In genomic region chr19:1849999-1850398, GRCh38 we compare ENCODE assay signal across 22 cellular contexts. TPM values are rescaled to one million over a fixed set of nuclear protein-coding genes. Genes with fewer than 3 reads are reported as not detected.
DNase-seq lines count a peak whose midpoint lies in the region; ATAC-seq and TF ChIP-seq lines count a peak whose summit lies in the region.
"Had no signal": no experiment of that assay in that cellular context is flagged by ENCODE, and none has a peak within 500 bp of the region (broad histone marks: within the 10 kb centered on the region; RNA-seq: fewer than 3 reads in every experiment).

No MANE protein-coding gene starts in this region.

- no peaks in the 10 kb centered on the region for H3K27me3 Mint-ChIP-seq in T-helper 2 cell treated with Interferon-gamma antibody and Interleukin-4, amounts not matched to agents 5 μg/mL and 100 μg/mL, for 36 hours (ENCODE audit: low read depth)
- H3K27me3 Mint-ChIP-seq in HFFc6 (ENCODE audit: insufficient read depth) (peaks cover 3% of the 10 kb centered on the region), neural crest cell (ENCODE audit: low read depth) (no peaks in the 10 kb centered on the region)
- no peaks in the 10 kb centered on the region for H3K27me3 Mint-ChIP-seq in activated naive CD8-positive, alpha-beta T cell treated with anti-CD3 and anti-CD28 coated beads, Interleukin-2, amount 10 ng/mL, durations not matched to agents 7 days and 5 days

- H3K36me3 ChIP-seq in heart right ventricle = peaks cover 0 to 11% (median 0%) of the 10 kb centered on the region in 9 donors
- H3K36me3 ChIP-seq: right atrium auricular region had no signal

- POLR2A ChIA-PET in activated naive CD8-positive, alpha-beta T cell treated with anti-CD3 and anti-CD28 coated beads, Interleukin-2, amount 10 ng/mL, durations not matched to agents 7 days and 5 days (lab: Charles Lee) = no interaction called here

- no peak overlapping the region for H3K4me3 Mint-ChIP-seq in T-helper 2 cell treated with Interferon-gamma antibody and Interleukin-4, amounts not matched to agents 5 μg/mL and 100 μg/mL, for 36 hours
- H3K4me3 Mint-ChIP-seq in HFFc6 (no peak overlapping the region), neural crest cell (peak overlapping the region; percentile 15)
- peak overlapping the region; percentile 27 for H3K4me3 Mint-ChIP-seq in activated naive CD8-positive, alpha-beta T cell treated with anti-CD3 and anti-CD28 coated beads, Interleukin-2, amount 10 ng/mL, durations not matched to agents 7 days and 5 days

- no peak overlapping the region for H3K4me3 ChIP-seq in heart right ventricle
- H3K4me3 ChIP-seq: ascending aorta, esophagus squamous epithelium, right atrium auricular region, tibial artery had no signal

- WGBS in heart right ventricle, 2 donors = 92 to 93% methylated on average over 9 of the region's 9 CpGs

- no peaks in the 10 kb centered on the region for H3K9me3 Mint-ChIP-seq in T-helper 2 cell treated with Interferon-gamma antibody and Interleukin-4, amounts not matched to agents 5 μg/mL and 100 μg/mL, for 36 hours
- no peaks in the 10 kb centered on the region for H3K9me3 Mint-ChIP-seq in HFFc6
- no peaks in the 10 kb centered on the region for H3K9me3 Mint-ChIP-seq in activated naive CD8-positive, alpha-beta T cell treated with anti-CD3 and anti-CD28 coated beads, Interleukin-2, amount 10 ng/mL, durations not matched to agents 7 days and 5 days
- no peaks in the 10 kb centered on the region for H3K9me3 Mint-ChIP-seq in neural crest cell

- intact Hi-C loops in heart right ventricle (cut with DNase I) = loop anchor here in 1 of 10 donors (2.0 kb wide), 1 partner anchor 25 kb away; no protein-coding TSS in a partner anchor

- no peak overlapping the region for H3K27ac ChIP-seq in heart right ventricle
- H3K27ac ChIP-seq: ascending aorta, right atrium auricular region, tibial artery had no signal

- no peak for ATAC-seq in activated naive CD8-positive, alpha-beta T cell treated with anti-CD3 and anti-CD28 coated beads, Interleukin-2, amount 10 ng/mL, durations not matched to agents 7 days and 5 days (ENCODE audit: low read depth)
- no peak for ATAC-seq in heart right ventricle

- H3K4me1 ChIP-seq in heart right ventricle = peaks cover 19 to 68% (median 48%) of the 10 kb centered on the region in 9 donors

- H3K9me3 ChIP-seq in heart right ventricle = no peaks in the 10 kb centered on the region
- H3K9me3 ChIP-seq: ascending aorta, BE2C, esophagus squamous epithelium, right atrium auricular region, tibial artery had no signal

- peaks cover 11% of the 10 kb centered on the region for H3K36me3 Mint-ChIP-seq in T-helper 2 cell treated with Interferon-gamma antibody and Interleukin-4, amounts not matched to agents 5 μg/mL and 100 μg/mL, for 36 hours (ENCODE audit: low read depth)
- H3K36me3 Mint-ChIP-seq in HFFc6 (ENCODE audit: low read depth) = peaks cover 9% of the 10 kb centered on the region
- peaks cover 2% of the 10 kb centered on the region for H3K36me3 Mint-ChIP-seq in activated naive CD8-positive, alpha-beta T cell treated with anti-CD3 and anti-CD28 coated beads, Interleukin-2, amount 10 ng/mL, durations not matched to agents 7 days and 5 days
- no peaks in the 10 kb centered on the region for H3K36me3 Mint-ChIP-seq in neural crest cell (ENCODE audit: low read depth)

- no peaks in the 10 kb centered on the region for H3K27me3 ChIP-seq in heart right ventricle
- H3K27me3 ChIP-seq: ascending aorta, BE2C, esophagus squamous epithelium, right atrium auricular region had no signal

- H3K27ac Mint-ChIP-seq in T-helper 2 cell treated with Interferon-gamma antibody and Interleukin-4, amounts not matched to agents 5 μg/mL and 100 μg/mL, for 36 hours = peak overlapping the region; percentile 43
- peak overlapping the region; percentile 11 for H3K27ac Mint-ChIP-seq in HFFc6
- peak overlapping the region; percentile 39 for H3K27ac Mint-ChIP-seq in activated naive CD8-positive, alpha-beta T cell treated with anti-CD3 and anti-CD28 coated beads, Interleukin-2, amount 10 ng/mL, durations not matched to agents 7 days and 5 days
- no peak overlapping the region for H3K27ac Mint-ChIP-seq in neural crest cell (ENCODE audit: unreplicated experiment)

- no peak for TF ChIP-seq CTCF in HFFc6 (IDR thresholded peaks at IDR 0.05)
- no peak for TF ChIP-seq CTCF in neural crest cell (conservative IDR thresholded peaks at IDR 0.05)
- TF ChIP-seq CTCF in heart right ventricle (IDR thresholded peaks at IDR 0.05) = no peak

- peaks cover 38% of the 10 kb centered on the region for H3K4me1 Mint-ChIP-seq in T-helper 2 cell treated with Interferon-gamma antibody and Interleukin-4, amounts not matched to agents 5 μg/mL and 100 μg/mL, for 36 hours (ENCODE audit: low read depth)
- H3K4me1 Mint-ChIP-seq in HFFc6 (ENCODE audit: low read depth) (peaks cover 37% of the 10 kb centered on the region), neural crest cell (peaks cover 20% of the 10 kb centered on the region)
- peaks cover 37% of the 10 kb centered on the region for H3K4me1 Mint-ChIP-seq in activated naive CD8-positive, alpha-beta T cell treated with anti-CD3 and anti-CD28 coated beads, Interleukin-2, amount 10 ng/mL, durations not matched to agents 7 days and 5 days

- DNase-seq in T-helper 2 cell treated with Interferon-gamma antibody and Interleukin-4, amounts not matched to agents 5 μg/mL and 100 μg/mL, for 36 hours (ENCODE audit: low spot score) = no peak
- DNase-seq in T-helper 2 cell (no peak), HFFc6 (no peak), neural crest cell (ENCODE audit: low read depth, low spot score) (no peak), SHP77 (lab: John Stamatoyannopoulos, UW) (no peak), heart right ventricle (no peak)
- DNase-seq in activated naive CD8-positive, alpha-beta T cell treated with anti-CD3 and anti-CD28 coated beads, Interleukin-2, amount 10 ng/mL, durations not matched to agents 7 days and 5 days = no peak
- DNase-seq in stimulated activated CD4-positive, alpha-beta T cell treated with anti-CD3 and anti-CD28 coated beads, Interleukin-4, amount 100 ng/mL, for 4 hours = no peak
- DNase-seq: 8988T; activated effector memory CD4-positive, alpha-beta T cell treated with anti-CD3 and anti-CD28 coated beads, Interleukin-2, amount 50 U/mL, for 16 hours; BE2C; effector memory CD4-positive, alpha-beta T cell; esophagus squamous epithelium; NCI-H1048; NCI-H2029; NCI-H446 treated with DMSO at 0.1 percent for 48 hours; NK-92 treated with Interleukin-12 subunit alpha and Interleukin-12 subunit beta, amount 100 ng/mL, for 24 hours; stimulated activated CD4-positive, alpha-beta T cell treated with anti-CD3 and anti-CD28 coated beads, Interleukin-15, amount 100 ng/mL, for 24 hours; SW 1271; tibial artery had no signal

RNA-seq across cellular contexts. Expression of gene REXO1, which starts 1.7 kb away (rescaled TPM):
- 10 to 100 TPM; 32.9 to 38.2 (median 34.6) TPM for total RNA-seq in HFFc6 (2021; fragmentation: NEBNext Ultra II Directional; extraction: Animal tissue kit (Norgen Biotek cat#: 25700))
- total RNA-seq in activated naive CD8-positive, alpha-beta T cell treated with anti-CD3 and anti-CD28 coated beads, Interleukin-2, amount 10 ng/mL, durations not matched to agents 7 days and 5 days = 10 to 100 TPM; 57.9 to 60.4 TPM
- 40.8 and 45.3 TPM in 2 replicates for total RNA-seq in neural crest cell
- total RNA-seq in heart right ventricle = 10 to 100 TPM; 13.1 to 20.1 (median 16.5) TPM
- polyA plus RNA-seq in heart right ventricle = 10 to 100 TPM; 13.1 to 20.6 TPM

RNA-seq across cellular contexts. Expression of gene KLF16, which starts 13.4 kb away (rescaled TPM):
- total RNA-seq in HFFc6 (2021; fragmentation: NEBNext Ultra II Directional; extraction: Animal tissue kit (Norgen Biotek cat#: 25700)) = 10 to 100 TPM; 37.7 to 48.3 (median 41.6) TPM
- 10 to 100 TPM; 21.5 to 21.8 TPM for total RNA-seq in activated naive CD8-positive, alpha-beta T cell treated with anti-CD3 and anti-CD28 coated beads, Interleukin-2, amount 10 ng/mL, durations not matched to agents 7 days and 5 days
- total RNA-seq in neural crest cell (18.9 and 20.7 TPM in 2 replicates), heart right ventricle (10 to 100 TPM in 4 of 10 donors, 1 to 10 TPM in 6; 5.0 to 13.4 (median 7.6) TPM)
- 1 to 10 TPM; 4.0 to 8.6 TPM for polyA plus RNA-seq in heart right ventricle

RNA-seq across cellular contexts. Expression of gene ABHD17A, which starts 35.3 kb away (rescaled TPM):
- 10 to 100 TPM; 61.0 to 80.0 (median 67.9) TPM for total RNA-seq in HFFc6 (2021; fragmentation: NEBNext Ultra II Directional; extraction: Animal tissue kit (Norgen Biotek cat#: 25700))
- total RNA-seq in activated naive CD8-positive, alpha-beta T cell treated with anti-CD3 and anti-CD28 coated beads, Interleukin-2, amount 10 ng/mL, durations not matched to agents 7 days and 5 days = 100 to 1,000 TPM; 185 to 194 TPM
- 73.9 and 74.1 TPM in 2 replicates for total RNA-seq in neural crest cell
- total RNA-seq in heart right ventricle = 10 to 100 TPM; 45.1 to 68.0 (median 57.0) TPM
- 100 to 1,000 TPM in 1 of 2 donors, 10 to 100 TPM in 1; 93.6 to 185 TPM for polyA plus RNA-seq in heart right ventricle

RNA-seq across cellular contexts. Expression of gene ATP8B3, which starts 37.9 kb away (rescaled TPM):
- 1 to 10 TPM; 4.9 to 8.8 (median 7.6) TPM for total RNA-seq in HFFc6 (2021; fragmentation: NEBNext Ultra II Directional; extraction: Animal tissue kit (Norgen Biotek cat#: 25700))
- 10 to 100 TPM; 17.0 to 18.6 TPM for total RNA-seq in activated naive CD8-positive, alpha-beta T cell treated with anti-CD3 and anti-CD28 coated beads, Interleukin-2, amount 10 ng/mL, durations not matched to agents 7 days and 5 days
- 1.1 and 1.5 TPM in 2 replicates for total RNA-seq in neural crest cell
- total RNA-seq in heart right ventricle = 1 to 10 TPM in 2 of 10 donors, under 1 TPM in 8; 0.13 to 3.4 (median 0.48) TPM
- polyA plus RNA-seq in heart right ventricle = 1 to 10 TPM in 1 of 2 donors, under 1 TPM in 1; 0.80 to 1.3 TPM

RNA-seq across cellular contexts. Expression of gene ADAT3, which starts 55.2 kb away (rescaled TPM):
- total RNA-seq in HFFc6 (2021; fragmentation: NEBNext Ultra II Directional; extraction: Animal tissue kit (Norgen Biotek cat#: 25700)) = 1 to 10 TPM; 2.3 to 4.2 (median 3.0) TPM
- 1 to 10 TPM; 7.6 to 9.3 TPM for total RNA-seq in activated naive CD8-positive, alpha-beta T cell treated with anti-CD3 and anti-CD28 coated beads, Interleukin-2, amount 10 ng/mL, durations not matched to agents 7 days and 5 days
- total RNA-seq in neural crest cell (13.7 and 14.1 TPM in 2 replicates), heart right ventricle (1 to 10 TPM in 9 of 10 donors, under 1 TPM in 1; 0.94 to 3.2 (median 1.4) TPM)
- polyA plus RNA-seq in heart right ventricle = 1 to 10 TPM; 2.0 to 4.3 TPM

Comparison
In these comparisons a context has a peak if more than half of its experiments do, and no peak if none do; other contexts are left out.
1. H3K4me3 Mint-ChIP-seq: peak in activated naive CD8-positive, alpha-beta T cell treated with anti-CD3 and anti-CD28 coated beads, Interleukin-2, amount 10 ng/mL, durations not matched to agents 7 days and 5 days (single experiment) and neural crest cell (single experiment); none in T-helper 2 cell treated with Interferon-gamma antibody and Interleukin-4, amounts not matched to agents 5 μg/mL and 100 μg/mL, for 36 hours (single experiment) and HFFc6 (single experiment).